In the genomic region with DNA sequence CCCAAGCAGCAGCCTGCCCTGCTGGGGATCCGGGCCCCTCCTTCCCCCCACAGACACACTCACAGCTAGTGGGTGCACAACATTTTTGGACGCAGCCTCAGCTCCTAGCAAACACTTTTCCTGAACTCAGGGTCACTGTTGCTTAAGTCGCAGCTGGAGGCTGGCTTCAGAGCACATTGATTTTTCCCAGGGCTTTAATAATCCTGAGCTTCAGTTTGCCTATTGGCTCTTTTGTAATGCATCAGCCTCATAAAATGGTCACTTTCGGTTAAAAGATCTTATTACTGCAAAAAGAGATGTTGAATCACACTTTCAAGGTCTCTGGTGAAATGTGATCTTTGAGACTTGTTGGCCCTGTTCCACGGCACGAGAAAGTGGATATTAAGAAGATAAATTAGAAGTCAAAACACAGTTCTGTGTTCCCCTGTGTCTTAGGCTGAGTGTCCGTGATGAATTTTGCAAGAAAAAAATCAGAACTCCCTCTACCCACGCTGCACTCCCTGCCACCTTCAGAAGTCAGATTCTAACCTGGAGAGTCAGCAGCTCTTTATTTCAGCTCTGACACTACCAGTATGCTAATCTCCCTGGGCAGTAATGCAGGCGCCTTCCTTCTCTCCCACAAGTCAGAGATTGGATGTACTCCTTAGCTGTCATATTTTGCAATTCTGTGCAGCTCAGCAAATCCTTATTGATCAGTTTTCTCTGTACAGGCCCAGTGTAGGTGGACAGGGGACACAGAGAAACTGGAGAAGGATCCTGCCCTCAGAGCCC, we compare ENCODE assay signal across 14 cellular contexts.
DNase-seq lines count a peak whose midpoint lies in the region; ATAC-seq and TF ChIP-seq lines count a peak whose summit lies in the region.
"Had no signal": no experiment of that assay in that cellular context is flagged by ENCODE, and none has a peak within 500 bp of the region (broad histone marks: within the 10 kb centered on the region; RNA-seq: fewer than 3 reads in every experiment).

No MANE protein-coding gene starts in this region.

- no peaks in the 10 kb centered on the region for H3K36me3 Mint-ChIP-seq in natural killer cell
- H3K36me3 Mint-ChIP-seq: CD4-positive, CD25-positive, alpha-beta regulatory T cell had no signal

- no peak overlapping the region for H3K27ac ChIP-seq in psoas muscle
- H3K27ac ChIP-seq: heart right ventricle had no signal

- DNase-seq in AG09309 (ENCODE audit: low read depth) (peak; percentile 91), HuH-7 (ENCODE audit: low spot score) (peak; percentile 17), fibroblast of peridontal ligament (ENCODE audit: extremely low read depth) (peak; percentile 89), psoas muscle (peak; percentile 49 to 60), GM20000 (ENCODE audit: low spot score) (no peak), natural killer cell (no peak), Kasumi-1 (lab: John Stamatoyannopoulos, UW) (no peak)
- DNase-seq: activated CD4-positive, alpha-beta T cell treated with anti-CD3 and anti-CD28 coated beads for 36 hours; CD4-positive, CD25-positive, alpha-beta regulatory T cell; heart right ventricle; NCI-H1092 treated with DMSO at 0.1 percent for 48 hours; NCI-H69 had no signal

- TF ChIP-seq CTCF in AG09309 (IDR thresholded peaks at IDR 0.05; ENCODE audit: control insufficient read depth, insufficient read depth, low read depth, low read length, missing control alignments) (no peak), psoas muscle (IDR thresholded peaks at IDR 0.05) (no peak), GM20000 (IDR thresholded peaks at IDR 0.05; ENCODE audit: extremely low read depth, missing control alignments) (no peak), natural killer cell (IDR thresholded peaks at IDR 0.05) (no peak)

- no peak overlapping the region for H3K27ac Mint-ChIP-seq in natural killer cell
- H3K27ac Mint-ChIP-seq: activated CD4-positive, alpha-beta T cell treated with anti-CD3 and anti-CD28 coated beads for 36 hours; CD4-positive, CD25-positive, alpha-beta regulatory T cell; dendritic cell treated with granulocyte-macrophage colony-stimulating factor and Interleukin-4, amounts not matched to agents 40 ng/mL and 50 ng/mL, for 4 days had no signal

- no peaks in the 10 kb centered on the region for H3K4me1 ChIP-seq in psoas muscle

- H3K4me3 ChIP-seq in AG09309 (ENCODE audit: control insufficient read depth, low read depth, low read length): no peak overlapping the region
- H3K4me3 ChIP-seq in psoas muscle: no peak overlapping the region
- H3K4me3 ChIP-seq: heart right ventricle had no signal

- no peaks in the 10 kb centered on the region for H3K27me3 ChIP-seq in psoas muscle (ENCODE audit: insufficient read depth in 3 of 3, low read length in 2 of 3)
- H3K27me3 ChIP-seq: heart right ventricle had no signal

- H3K36me3 ChIP-seq in psoas muscle (ENCODE audit: insufficient read depth in 1 of 2, low read depth in 1 of 2): no peaks in the 10 kb centered on the region
- H3K36me3 ChIP-seq: heart right ventricle had no signal

- H3K27me3 Mint-ChIP-seq in natural killer cell (ENCODE audit: low read depth in 2 of 2): peaks cover 8% of the 10 kb centered on the region in 2 donors

- H3K4me3 Mint-ChIP-seq in natural killer cell: no peak overlapping the region
- H3K4me3 Mint-ChIP-seq: activated CD4-positive, alpha-beta T cell treated with anti-CD3 and anti-CD28 coated beads for 36 hours; CD4-positive, CD25-positive, alpha-beta regulatory T cell; dendritic cell treated with granulocyte-macrophage colony-stimulating factor and Interleukin-4, amounts not matched to agents 40 ng/mL and 50 ng/mL, for 4 days had no signal

- 27 to 34% (median 30%) methylated on average over 9 of the region's 9 CpGs for WGBS in psoas muscle, 3 donors

- H3K9me3 Mint-ChIP-seq in natural killer cell: no peaks in the 10 kb centered on the region
- H3K9me3 Mint-ChIP-seq: dendritic cell treated with granulocyte-macrophage colony-stimulating factor and Interleukin-4, amounts not matched to agents 40 ng/mL and 50 ng/mL, for 4 days had no signal

- no peaks in the 10 kb centered on the region for H3K9me3 ChIP-seq in psoas muscle
- H3K9me3 ChIP-seq: heart right ventricle had no signal

- intact Hi-C loops in psoas muscle (cut with DNase I): no loop called here
- intact Hi-C loops in natural killer cell (cut with micrococcal nuclease): no loop called here

- ATAC-seq in psoas muscle (peak in 3 of 4 donors; percentile 31 to 75 (median 56)), HG03196 (IDR thresholded peaks at IDR 0.05; ENCODE audit: unreplicated experiment) (no peak), natural killer cell (no peak)
- ATAC-seq: activated CD4-positive, alpha-beta T cell treated with anti-CD3 and anti-CD28 coated beads for 36 hours had no signal

- H3K4me1 Mint-ChIP-seq in natural killer cell: peaks cover 4 to 9% of the 10 kb centered on the region in 2 donors
- H3K4me1 Mint-ChIP-seq: CD4-positive, CD25-positive, alpha-beta regulatory T cell had no signal

Comparison
In these comparisons a context has a peak if more than half of its experiments do, and no peak if none do; other contexts are left out.
1. DNase-seq: peak in AG09309 (single experiment), HuH-7 (single experiment), fibroblast of peridontal ligament (single experiment) and psoas muscle (2 of 2); none in GM20000 (single experiment), natural killer cell (single experiment) and Kasumi-1 (0 of 2).
2. ATAC-seq: peak in psoas muscle (3 of 4); none in HG03196 (single experiment) and natural killer cell (0 of 3).